ENCODE assay signal across 7 cellular contexts in the genomic region with DNA sequence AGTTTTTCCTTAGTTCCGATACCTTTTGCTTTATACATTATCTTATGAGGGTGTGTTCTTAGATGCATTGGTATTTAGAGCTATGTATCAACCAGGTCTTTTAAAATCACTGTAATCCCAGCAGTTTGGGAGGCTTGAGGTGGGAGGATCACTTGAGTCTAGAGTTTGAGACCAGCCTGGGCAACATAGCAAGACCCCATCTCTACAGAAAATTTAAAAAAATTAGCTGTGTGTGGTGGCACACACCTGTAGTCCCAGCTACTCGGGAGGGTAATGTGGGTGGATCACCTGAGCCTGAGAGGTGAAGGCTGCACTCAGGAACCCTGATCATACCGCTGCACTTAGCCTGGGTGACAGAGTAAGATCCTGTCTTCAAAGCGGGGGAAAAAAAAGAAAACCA.
"Had no signal": no experiment of that assay in that cellular context is flagged by ENCODE, and none has a peak within 500 bp of the region (broad histone marks: within the 10 kb centered on the region; RNA-seq: fewer than 3 reads in every experiment).

No MANE protein-coding gene starts in this region.

- H3K36me3 ChIP-seq: HAP-1 had no signal

- DNase-seq: GM23248, GOT3, H7, KG1 had no signal

- ATAC-seq: HCT116 had no signal

- H3K4me1 ChIP-seq: HAP-1 had no signal

- H3K27me3 Mint-ChIP-seq: IgD-negative memory B cell had no signal

- H3K27ac Mint-ChIP-seq: IgD-negative memory B cell had no signal

- H3K4me3 ChIP-seq: GM23248, HAP-1 had no signal

- H2AFZ ChIP-seq: GM23248 had no signal

- H3K27ac ChIP-seq: GM23248 had no signal

- H3K9ac ChIP-seq: GM23248 had no signal

- H3K9me3 ChIP-seq: HAP-1 had no signal
